8 cellular contexts compared by ENCODE assay signal in the genomic region with DNA sequence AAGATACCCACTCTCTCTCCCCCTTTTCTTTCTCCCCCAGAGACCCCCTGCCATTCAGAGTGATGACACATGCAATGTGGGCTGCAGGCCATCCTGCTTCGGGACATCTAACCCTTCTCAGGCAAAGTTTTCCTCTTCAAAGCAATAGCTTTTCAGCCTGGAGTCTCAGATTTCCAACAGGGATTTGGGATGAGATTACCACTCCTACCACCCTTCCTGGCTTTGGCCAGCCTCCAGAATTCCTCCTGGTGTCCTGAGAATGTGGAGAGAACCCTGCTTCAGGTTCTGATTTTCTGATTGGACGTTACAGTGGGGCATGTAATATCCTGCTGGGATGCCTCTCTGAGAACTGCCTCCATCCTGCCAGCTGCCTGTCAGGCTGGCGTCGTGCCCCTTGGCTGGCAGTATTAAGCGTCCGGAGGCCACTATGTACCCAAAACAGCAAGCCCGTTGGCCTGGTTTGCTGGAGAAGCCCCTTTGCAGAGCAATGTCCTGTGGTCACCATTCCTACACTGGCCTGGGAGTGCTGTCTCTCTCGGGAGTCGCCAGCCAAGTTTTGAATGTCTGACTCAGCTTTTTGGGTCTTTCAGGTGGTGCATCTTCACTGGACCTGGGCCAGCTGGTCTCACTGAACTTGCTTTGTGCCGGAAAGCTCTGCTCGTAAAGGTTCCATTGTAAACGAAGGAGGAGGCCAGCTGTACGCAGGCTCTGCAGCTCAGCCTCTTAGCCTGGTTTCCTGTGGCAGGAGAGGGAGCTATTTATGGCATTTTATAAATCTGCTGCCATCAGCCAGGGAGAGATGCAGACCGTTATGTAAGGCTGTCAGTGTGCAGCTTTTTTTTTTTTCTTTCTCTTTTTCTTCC. TPM values are rescaled to one million over a fixed set of nuclear protein-coding genes. Genes with fewer than 3 reads are reported as not detected.
DNase-seq lines count a peak whose midpoint lies in the region; ATAC-seq, FAIRE-seq and TF ChIP-seq lines count a peak whose summit lies in the region.

No MANE protein-coding gene starts in this region.

- peaks cover 4% of the 10 kb centered on the region; the same call in 1 of the 3 replicates for H3K9me3 ChIP-seq in A549
- H3K9me3 ChIP-seq in esophagus muscularis mucosa: no peaks in the 10 kb centered on the region

- DNase-seq in A549 (ENCODE audit: low read depth in 1 of 2, low spot score in 1 of 2): peak; percentile 33 to 63
- DNase-seq in GM19239 (ENCODE audit: insufficient read length, low spot score): no peak
- DNase-seq in LNCaP clone FGC (ENCODE audit: low read depth): peak; percentile 97
- DNase-seq in esophagus muscularis mucosa (ENCODE audit: extremely low spot score): no peak
- peak; percentile 98 for DNase-seq in myocyte (ENCODE audit: low read depth)
- no peak for DNase-seq in HuH-7.5 (ENCODE audit: low spot score)
- DNase-seq in NCI-H1436 (lab: John Stamatoyannopoulos, UW): no peak

- POLR2A ChIA-PET in A549 (lab: Yijun Ruan, JAX): no interaction called here

- H3K27ac ChIP-seq in A549 (peak overlapping the region; percentile 62 to 83), esophagus muscularis mucosa (replicated peaks in 1 of 4) (peak overlapping the region; percentile 81 to 88 (median 86))

- ATAC-seq in A549 (peak; percentile 86 to 88), SK-N-SH treated with all-trans-retinoic acid at 6 μM for 48 hours (peak; percentile 93)

- no peak for TF ChIP-seq POLR2A in A549 (IDR thresholded peaks at IDR 0.05; ENCODE audit: low read length)
- no peak for TF ChIP-seq POLR2A in esophagus muscularis mucosa (IDR thresholded peaks at IDR 0.05; ENCODE audit: low read depth)

- TF ChIP-seq EP300 in A549 (IDR thresholded peaks at IDR 0.05) (no peak), esophagus muscularis mucosa (IDR thresholded peaks at IDR 0.05) (no peak)

- no peaks in the 10 kb centered on the region for H3K36me3 ChIP-seq in esophagus muscularis mucosa

- H3K4me1 ChIP-seq in A549 (peaks cover 46% of the 10 kb centered on the region), esophagus muscularis mucosa (peaks cover 78 to 89% (median 86%) of the 10 kb centered on the region in 4 donors)

- CTCF ChIA-PET in A549 (lab: Yijun Ruan, JAX): interaction anchor here (0.9 to 1.6 kb wide), 2 partner anchors 10 to 27 kb away, joined by 3 to 5 read pairs; no protein-coding TSS in a partner anchor

- peak overlapping the region; percentile 30 for H3K4me3 ChIP-seq in A549
- peak overlapping the region; percentile 30 for H3K4me3 ChIP-seq in LNCaP clone FGC (ENCODE audit: low read depth, low read length)
- peak overlapping the region; percentile 33 to 48 (median 40) for H3K4me3 ChIP-seq in esophagus muscularis mucosa

- TF ChIP-seq CTCF in A549 (IDR thresholded peaks at IDR 0.05) (no peak), LNCaP clone FGC (IDR thresholded peaks at IDR 0.05; ENCODE audit: control insufficient read depth, extremely low read depth, insufficient read depth) (0 out of 2 replicates have a peak, but pooled peaks have one; percentile 28), esophagus muscularis mucosa (IDR thresholded peaks at IDR 0.05) (no peak)

- FAIRE-seq in A549 (lab: Jason Lieb, UNC) (no peak), GM19239 (lab: Jason Lieb, UNC) (peak; percentile 75)

- no peak for TF ChIP-seq RAD21 in A549 (conservative IDR thresholded peaks at IDR 0.05 in 1 of 2, IDR thresholded peaks at IDR 0.05 in 1 of 2)

- intact Hi-C loops in esophagus muscularis mucosa (cut with DNase I): no loop called here

- peak overlapping the region; percentile 88 for H3K4me2 ChIP-seq in A549

- H3K27me3 ChIP-seq in esophagus muscularis mucosa: no peaks in the 10 kb centered on the region

- 10% methylated on average over 6 of the region's 14 CpGs for WGBS in A549 (ENCODE audit: missing lambda C conversion rate)
- 6% methylated on average over 11 of the region's 14 CpGs for WGBS in esophagus muscularis mucosa

TF ChIP-seq in A549, 52 proteins besides CTCF, POLR2A, EP300 and RAD21:
- peak; percentile 90 for TF ChIP-seq MAFK (IDR thresholded peaks at IDR 0.05; ENCODE audit: partially characterized antibody)
- no peak for TF ChIP-seq BHLHE40 (IDR thresholded peaks at IDR 0.05; ENCODE audit: low read depth, low read length)
- no peak for TF ChIP-seq RFX5 (IDR thresholded peaks at IDR 0.05)

TF ChIP-seq in SK-N-SH treated with all-trans-retinoic acid at 6 μM for 48 hours, 23 proteins besides CTCF, POLR2A, EP300 and RAD21:
- TF ChIP-seq TCF4 (CRISPR knock-in tag; IDR thresholded peaks at IDR 0.05; ENCODE audit: borderline replicate concordance) (peak; percentile 39; the same call in 1 of the 2 replicates), BACH2 (CRISPR knock-in tag; IDR thresholded peaks at IDR 0.05; ENCODE audit: borderline replicate concordance) (0 out of 2 replicates have a peak, but pooled peaks have one; percentile 61), OSR1 (CRISPR knock-in tag; IDR thresholded peaks at IDR 0.05) (no peak)

RNA-seq across cellular contexts. Expression of a gene that starts 19.2 kb away (rescaled TPM):
- polyA plus RNA-seq in A549 (2011; rRNA removed): 22.3 and 24.5 TPM in 2 replicates
- polyA plus RNA-seq in A549 (2012; cell fraction: cytosol; rRNA removed): 10.9 and 11.9 TPM in 2 replicates
- polyA plus RNA-seq in A549 (2012; cell fraction: nucleus; rRNA removed): 14.7 and 15.0 TPM in 2 replicates
- polyA plus RNA-seq in A549 (2017; fragmentation: RNase III; extraction: RNeasy Plus Mini Kit Qiagen cat#74134 plus additional on column Dnase treatment): 10.3 to 12.9 TPM (median 12.2 TPM) in 3 replicates
- polyA minus RNA-seq in A549 (2011; rRNA and poly(A)+ RNA removed): 31.7 and 35.0 TPM in 2 replicates
- 10 to 100 TPM; 45.7 to 74.8 (median 57.7) TPM for total RNA-seq in esophagus muscularis mucosa
- total RNA-seq in myocyte: 75.5 and 117 TPM in 2 replicates
- polyA plus RNA-seq in myocyte (2012): 65.8 TPM

Comparison
In these comparisons a context has a peak if more than half of its experiments do, and no peak if none do; other contexts are left out.
1. DNase-seq: peak in A549 (2 of 2), LNCaP clone FGC (single experiment) and myocyte (single experiment); none in GM19239 (single experiment), esophagus muscularis mucosa (single experiment), HuH-7.5 (single experiment) and NCI-H1436 (single experiment).
2. Peak in every context shown above with its lines, with median percentiles within 50 percentile points of each other: H3K4me3 ChIP-seq.